ENCODE assay signal across 23 cellular contexts in the genomic region with DNA sequence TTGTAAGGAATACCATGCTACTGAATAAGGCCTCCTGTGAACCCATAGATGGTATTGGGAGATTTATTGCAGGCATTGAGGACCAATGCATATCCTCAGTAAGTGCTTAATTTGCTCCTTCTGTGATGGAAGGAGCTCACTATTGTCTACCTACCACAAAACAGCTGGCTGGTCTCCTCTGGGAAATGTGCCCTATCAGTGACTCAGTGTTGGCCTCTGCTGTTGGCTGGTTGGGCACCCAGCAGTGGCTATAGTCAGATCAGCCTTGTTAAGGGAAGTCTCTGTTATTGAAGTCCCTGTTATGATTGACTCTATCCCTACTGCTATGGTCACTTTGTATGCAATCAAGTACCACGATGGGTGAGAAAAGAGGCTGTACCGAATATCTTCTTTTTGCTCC.
"Had no signal": no experiment of that assay in that cellular context is flagged by ENCODE, and none has a peak within 500 bp of the region (broad histone marks: within the 10 kb centered on the region; RNA-seq: fewer than 3 reads in every experiment).

No MANE protein-coding gene starts in this region.

- H3K4me3 ChIP-seq: colonic mucosa, gastroesophageal sphincter, hepatocyte, ovary, prostate gland, tibial nerve had no signal

- H2AFZ ChIP-seq: hepatocyte had no signal

- H3K27ac ChIP-seq: colonic mucosa, gastroesophageal sphincter, hepatocyte, ovary, prostate gland, tibial nerve, WERI-Rb-1 had no signal

- H3K27me3 ChIP-seq: colonic mucosa, gastroesophageal sphincter, hepatocyte, ovary, tibial nerve had no signal

- H3K79me2 ChIP-seq: hepatocyte had no signal

- DNase-seq: activated CD4-positive, alpha-beta memory T cell treated with anti-CD3 and anti-CD28 coated beads for 36 hours; activated CD4-positive, alpha-beta T cell treated with anti-CD3 and anti-CD28 coated beads, Interleukin-2, amount 10 ng/mL, durations not matched to agents 24 days and 14 days; activated CD8-positive, alpha-beta memory T cell treated with anti-CD3 and anti-CD28 coated beads, Interleukin-2, amount 50 U/mL, for 4 hours; activated effector memory CD4-positive, alpha-beta T cell treated with anti-CD3 and anti-CD28 coated beads, Interleukin-2, amount 50 U/mL, for 16 hours; activated naive CD4-positive, alpha-beta T cell treated with anti-CD3 and anti-CD28 coated beads for 36 hours; activated naive CD8-positive, alpha-beta T cell treated with anti-CD3 and anti-CD28 coated beads, Interleukin-2, amount 10 ng/mL, durations not matched to agents 7 days and 5 days; activated T-cell treated with anti-CD3 and anti-CD28 coated beads, Interleukin-2, amount 50 U/mL, for 1 hour; amniotic stem cell; colonic mucosa; effector memory CD4-positive, alpha-beta T cell; left colon; naive thymus-derived CD4-positive, alpha-beta T cell; ovary; stimulated activated CD4-positive, alpha-beta T cell treated with anti-CD3 and anti-CD28 coated beads, Interleukin-15, amount 100 ng/mL, for 24 hours; stimulated activated naive CD4-positive, alpha-beta T cell treated with Interleukin-2 at 50 U/mL for 16 hours; T-helper 17 cell; T1000; WERI-Rb-1 had no signal

- H3K36me3 ChIP-seq: colonic mucosa, gastroesophageal sphincter, ovary, prostate gland, tibial nerve, WERI-Rb-1 had no signal

- ATAC-seq: activated CD4-positive, CD25-positive, alpha-beta regulatory T cell treated with anti-CD3 and anti-CD28 coated beads, Interleukin-2, amount 50 U/mL, for 24 hours; gastroesophageal sphincter; left colon; naive thymus-derived CD4-positive, alpha-beta T cell; T-helper 17 cell had no signal

- H3K4me1 ChIP-seq: colonic mucosa, gastroesophageal sphincter, prostate gland, tibial nerve had no signal

- H3K4me2 ChIP-seq: hepatocyte had no signal

- H3K9me3 ChIP-seq: colonic mucosa, gastroesophageal sphincter, ovary, prostate gland, tibial nerve had no signal
